Comparison of ENCODE assay signal across 1 cellular context in genomic region chr12:54368709-54369596, GRCh38.
TF ChIP-seq lines count a peak whose summit lies in the region.

No MANE protein-coding gene starts in this region.

TF ChIP-seq in K562, 482 proteins besides CTCF, POLR2A, EP300 and RAD21 (continued from another document and continues in another):
- TF ChIP-seq BCLAF1 (IDR thresholded peaks at IDR 0.05; ENCODE audit: borderline replicate concordance in 1 of 2, control insufficient read depth in 1 of 2, low read depth in 2 of 2, low read length in 1 of 2), result peak; percentile 2 to 86; a peak in 3 of 4 replicates
- TF ChIP-seq RBM14 (IDR thresholded peaks at IDR 0.05; ENCODE audit: borderline replicate concordance, insufficient read depth, low read depth, low read length), result no peak
- no peak for TF ChIP-seq ZNF263 (CRISPR knock-in tag; IDR thresholded peaks at IDR 0.05; ENCODE audit: borderline replicate concordance)
- 0 out of 2 replicates have a peak, but pooled peaks have one; percentile 70 for TF ChIP-seq ZNF511 (CRISPR knock-in tag; IDR thresholded peaks at IDR 0.05)
- TF ChIP-seq HBP1 (CRISPR knock-in tag; IDR thresholded peaks at IDR 0.05), result 0 out of 2 replicates have a peak, but pooled peaks have one; percentile 66
- TF ChIP-seq TAF15 (IDR thresholded peaks at IDR 0.05; ENCODE audit: low read depth, low read length), result no peak
- no peak for TF ChIP-seq PPARD (CRISPR knock-in tag; IDR thresholded peaks at IDR 0.05)
- TF ChIP-seq OTX1 (CRISPR knock-in tag; IDR thresholded peaks at IDR 0.05), result 0 out of 2 replicates have a peak, but pooled peaks have one; percentile 40
- TF ChIP-seq SMAD4 (CRISPR knock-in tag; conservative IDR thresholded peaks at IDR 0.05), result peak; percentile 26; the same call in 1 of the 2 replicates
- TF ChIP-seq PATZ1 (CRISPR knock-in tag; IDR thresholded peaks at IDR 0.05; ENCODE audit: borderline replicate concordance), result no peak
- peak; percentile 19 for TF ChIP-seq FIP1L1 (IDR thresholded peaks at IDR 0.05; ENCODE audit: low read depth, low read length, poor library complexity, severe bottlenecking)
- no peak for TF ChIP-seq ZNF507 (tag; conservative IDR thresholded peaks at IDR 0.05)
- TF ChIP-seq GABPB1 (CRISPR knock-in tag; IDR thresholded peaks at IDR 0.05), result peak; percentile 61; the same call in 1 of the 2 replicates
- TF ChIP-seq HCFC1 (IDR thresholded peaks at IDR 0.05; ENCODE audit: low read depth, low read length), result peak; percentile 18; the same call in 1 of the 2 replicates
- peak; percentile 46 for TF ChIP-seq CREM (IDR thresholded peaks at IDR 0.05; ENCODE audit: low read depth)
- TF ChIP-seq ZBTB33 (CRISPR knock-in tag; IDR thresholded peaks at IDR 0.05), result peak; percentile 59; the same call in 1 of the 2 replicates
- TF ChIP-seq TRIM24 (IDR thresholded peaks at IDR 0.05), result peak in 1 of 2 experiments; percentile 5; a peak in 1 of 4 replicates
- TF ChIP-seq ESRRA (IDR thresholded peaks at IDR 0.05; ENCODE audit: borderline replicate concordance, low read depth), result peak; percentile 76; the same call in 1 of the 2 replicates
- TF ChIP-seq RCOR1 (IDR thresholded peaks at IDR 0.05; ENCODE audit: borderline replicate concordance in 1 of 2, low read depth in 2 of 2, low read length in 2 of 2), result peak in 1 of 2 experiments; percentile 52; a peak in 3 of 4 replicates
- no peak for TF ChIP-seq ZNF764 (CRISPR knock-in tag; IDR thresholded peaks at IDR 0.05; ENCODE audit: low read depth)
- peak; percentile 69; the same call in 1 of the 2 replicates for TF ChIP-seq NBN (IDR thresholded peaks at IDR 0.05; ENCODE audit: low read depth)
- TF ChIP-seq ATF2 (CRISPR knock-in tag; IDR thresholded peaks at IDR 0.05), result no peak
- no peak for TF ChIP-seq HMGN3 (IDR thresholded peaks at IDR 0.05; ENCODE audit: borderline replicate concordance, extremely low read depth, insufficient read length, low read depth, low read length)
- TF ChIP-seq L3MBTL2 (IDR thresholded peaks at IDR 0.05), result peak; percentile 65
- TF ChIP-seq TOE1 (IDR thresholded peaks at IDR 0.05; ENCODE audit: borderline replicate concordance), result peak; percentile 80
- TF ChIP-seq TOE1 (CRISPR knock-in tag; IDR thresholded peaks at IDR 0.05; ENCODE audit: borderline replicate concordance, low read depth), result no peak
- no peak; the same call in 1 of the 2 replicates for TF ChIP-seq NFE2 (IDR thresholded peaks at IDR 0.05; ENCODE audit: low read depth)
- TF ChIP-seq USF2 (CRISPR knock-in tag; IDR thresholded peaks at IDR 0.05), result no peak
- TF ChIP-seq MNT (conservative IDR thresholded peaks at IDR 0.05), result peak; percentile 49 to 78; a peak in 3 of 4 replicates
- no peak for TF ChIP-seq TSHZ1 (CRISPR knock-in tag; IDR thresholded peaks at IDR 0.05)
- TF ChIP-seq FOXP1 (CRISPR knock-in tag; IDR thresholded peaks at IDR 0.05), result no peak
- TF ChIP-seq MYBL2 (IDR thresholded peaks at IDR 0.05; ENCODE audit: low read depth), result no peak
- TF ChIP-seq MYBL2 (CRISPR knock-in tag; IDR thresholded peaks at IDR 0.05; ENCODE audit: borderline replicate concordance), result no peak
- TF ChIP-seq MAX (CRISPR knock-in tag; IDR thresholded peaks at IDR 0.05), result peak; percentile 61; the same call in 1 of the 2 replicates
- peak in 1 of 2 experiments; percentile 80; a peak in 1 of 4 replicates for TF ChIP-seq KDM1A (IDR thresholded peaks at IDR 0.05)
- peak in 1 of 2 experiments; percentile 47; a peak in 1 of 4 replicates for TF ChIP-seq MLLT1 (IDR thresholded peaks at IDR 0.05)
- TF ChIP-seq ZNF644 (tag; IDR thresholded peaks at IDR 0.05; ENCODE audit: low read depth), result no peak
- 0 out of 2 replicates have a peak, but pooled peaks have one; percentile 30 for TF ChIP-seq NFRKB (IDR thresholded peaks at IDR 0.05; ENCODE audit: low read depth)
- TF ChIP-seq RB1 (IDR thresholded peaks at IDR 0.05; ENCODE audit: low read depth), result peak; percentile 48
- TF ChIP-seq MEF2A (IDR thresholded peaks at IDR 0.05; ENCODE audit: control insufficient read depth, low read depth, low read length), result 0 out of 2 replicates have a peak, but pooled peaks have one; percentile 11
- TF ChIP-seq NFIX (CRISPR knock-in tag; IDR thresholded peaks at IDR 0.05; ENCODE audit: low read depth), result no peak
